Comparison of ENCODE assay signal across 16 cellular contexts in the genomic region with DNA sequence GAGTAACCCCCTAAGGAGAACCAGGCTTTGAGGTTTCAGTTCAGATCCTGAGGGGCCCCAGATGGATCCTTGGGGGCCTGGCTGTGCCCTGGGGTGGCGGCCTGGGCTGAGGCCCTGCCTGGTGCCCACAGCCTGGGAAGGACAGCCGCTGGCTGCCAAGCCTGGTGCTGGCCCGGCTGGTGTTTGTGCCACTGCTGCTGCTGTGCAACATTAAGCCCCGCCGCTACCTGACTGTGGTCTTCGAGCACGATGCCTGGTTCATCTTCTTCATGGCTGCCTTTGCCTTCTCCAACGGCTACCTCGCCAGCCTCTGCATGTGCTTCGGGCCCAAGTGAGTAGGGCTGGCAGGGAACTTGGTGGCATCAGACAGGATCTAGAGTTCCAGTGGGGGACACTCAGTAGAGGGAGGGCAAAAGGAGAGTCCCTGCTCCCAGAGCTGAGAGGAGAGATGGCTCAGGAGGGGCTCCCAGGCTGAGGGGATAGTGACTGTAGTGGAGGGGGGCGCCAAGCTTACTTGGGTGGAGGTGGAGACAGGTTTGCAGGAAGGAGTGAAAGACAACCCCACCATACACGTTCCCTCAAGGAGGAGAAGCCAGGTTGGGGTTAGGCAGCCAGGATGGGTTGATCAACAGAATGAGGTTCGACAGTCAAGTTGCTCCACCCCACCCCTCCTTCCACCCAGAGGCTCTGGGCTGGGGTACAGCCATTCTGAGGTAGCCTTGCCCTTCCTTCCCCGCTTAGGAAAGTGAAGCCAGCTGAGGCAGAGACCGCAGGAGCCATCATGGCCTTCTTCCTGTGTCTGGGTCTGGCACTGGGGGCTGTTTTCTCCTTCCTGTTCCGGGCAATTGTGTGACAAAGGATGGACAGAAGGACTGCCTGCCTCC. TPM values are rescaled to one million over a fixed set of nuclear protein-coding genes. Genes with fewer than 3 reads are reported as not detected.
A peak's percentile ranks its signal among the peaks of the same experiment; 100 is the strongest.
DNase-seq lines count a peak whose midpoint lies in the region; ATAC-seq and TF ChIP-seq lines count a peak whose summit lies in the region.
"Had no signal": no experiment of that assay in that cellular context is flagged by ENCODE, and none has a peak within 500 bp of the region (broad histone marks: within the 10 kb centered on the region; RNA-seq: fewer than 3 reads in every experiment).

No MANE protein-coding gene starts in this region.

- H3K4me3 Mint-ChIP-seq in activated CD4-positive, alpha-beta memory T cell treated with anti-CD3 and anti-CD28 coated beads, Interleukin-2, amount 10 ng/mL, durations not matched to agents 7 days and 5 days = no peak overlapping the region
- H3K4me3 Mint-ChIP-seq in activated CD4-positive, alpha-beta memory T cell treated with anti-CD3 and anti-CD28 coated beads for 36 hours = no peak overlapping the region
- H3K4me3 Mint-ChIP-seq in activated naive CD8-positive, alpha-beta T cell treated with anti-CD3 and anti-CD28 coated beads, Interleukin-2, amount 10 ng/mL, durations not matched to agents 7 days and 5 days = no peak overlapping the region
- H3K4me3 Mint-ChIP-seq: T-cell had no signal

- DNase-seq in activated CD4-positive, alpha-beta memory T cell treated with anti-CD3 and anti-CD28 coated beads, Interleukin-2, amount 10 ng/mL, durations not matched to agents 7 days and 5 days = no peak
- DNase-seq in activated CD4-positive, alpha-beta memory T cell treated with anti-CD3 and anti-CD28 coated beads for 36 hours = no peak
- DNase-seq in activated naive CD8-positive, alpha-beta T cell treated with anti-CD3 and anti-CD28 coated beads, Interleukin-2, amount 10 ng/mL, durations not matched to agents 7 days and 5 days = no peak
- DNase-seq in lower lobe of right lung (peak; percentile 38), NCI-H2107 (lab: John Stamatoyannopoulos, UW) (no peak), GM20000 (ENCODE audit: low spot score) (no peak)
- no peak for DNase-seq in stimulated activated CD4-positive, alpha-beta T cell treated with anti-CD3 and anti-CD28 coated beads, Interleukin-4, amount 100 ng/mL, for 24 hours
- DNase-seq: activated T-cell treated with anti-CD3 and anti-CD28 coated beads for 4 hours; cerebellar nuclear complex; NCI-H146; NK-92 treated with Interleukin-12 subunit alpha and Interleukin-12 subunit beta, amount 100 ng/mL, for 24 hours; T-cell had no signal

- intact Hi-C loops in activated CD4-positive, alpha-beta memory T cell treated with anti-CD3 and anti-CD28 coated beads for 36 hours (cut with micrococcal nuclease) = no loop called here
- intact Hi-C loops in lower lobe of right lung (cut with DNase I) = loop anchor here (10.0 kb wide), 1 partner anchor 58 kb away; no protein-coding TSS in a partner anchor

- TF ChIP-seq CTCF in lower lobe of right lung (IDR thresholded peaks at IDR 0.05) = no peak
- no peak for TF ChIP-seq CTCF in GM20000 (IDR thresholded peaks at IDR 0.05; ENCODE audit: extremely low read depth, missing control alignments)

- H3K27ac Mint-ChIP-seq in activated CD4-positive, alpha-beta memory T cell treated with anti-CD3 and anti-CD28 coated beads, Interleukin-2, amount 10 ng/mL, durations not matched to agents 7 days and 5 days = peak overlapping the region; percentile 2
- no peak overlapping the region for H3K27ac Mint-ChIP-seq in activated CD4-positive, alpha-beta memory T cell treated with anti-CD3 and anti-CD28 coated beads for 36 hours
- H3K27ac Mint-ChIP-seq in activated naive CD8-positive, alpha-beta T cell treated with anti-CD3 and anti-CD28 coated beads, Interleukin-2, amount 10 ng/mL, durations not matched to agents 7 days and 5 days = peak overlapping the region; percentile 78

- CTCF ChIA-PET in activated CD4-positive, alpha-beta memory T cell treated with anti-CD3 and anti-CD28 coated beads, Interleukin-2, amount 10 ng/mL, durations not matched to agents 7 days and 5 days (lab: Charles Lee) = no interaction called here
- CTCF ChIA-PET in activated CD4-positive, alpha-beta memory T cell treated with anti-CD3 and anti-CD28 coated beads for 36 hours (lab: Charles Lee) = interaction anchor here (0.9 to 1.8 kb wide), 3 partner anchors 9 to 136 kb away, joined by 3 to 9 read pairs (median 4); no protein-coding TSS in a partner anchor

- H3K27ac ChIP-seq in lower lobe of right lung = peak overlapping the region; percentile 53
- peak overlapping the region; percentile 94 for H3K27ac ChIP-seq in subcutaneous abdominal adipose tissue (ENCODE audit: low read depth, low read length)

- H3K4me1 Mint-ChIP-seq in activated CD4-positive, alpha-beta memory T cell treated with anti-CD3 and anti-CD28 coated beads, Interleukin-2, amount 10 ng/mL, durations not matched to agents 7 days and 5 days = peaks cover 21% of the 10 kb centered on the region
- peaks cover 15% of the 10 kb centered on the region for H3K4me1 Mint-ChIP-seq in activated CD4-positive, alpha-beta memory T cell treated with anti-CD3 and anti-CD28 coated beads for 36 hours (ENCODE audit: low read depth)
- H3K4me1 Mint-ChIP-seq in activated naive CD8-positive, alpha-beta T cell treated with anti-CD3 and anti-CD28 coated beads, Interleukin-2, amount 10 ng/mL, durations not matched to agents 7 days and 5 days = peaks cover 13% of the 10 kb centered on the region

- POLR2A ChIA-PET in activated CD4-positive, alpha-beta memory T cell treated with anti-CD3 and anti-CD28 coated beads, Interleukin-2, amount 10 ng/mL, durations not matched to agents 7 days and 5 days (lab: Charles Lee) = interaction anchor here (3.6 to 5.6 kb wide), 2 partner anchors 7 to 13 kb away, joined by 23 to 48 read pairs; partner anchors contain the start of genes HSP90AB1 and SLC29A1
- POLR2A ChIA-PET in activated CD4-positive, alpha-beta memory T cell treated with anti-CD3 and anti-CD28 coated beads for 36 hours (lab: Charles Lee) = no interaction called here
- POLR2A ChIA-PET in activated naive CD8-positive, alpha-beta T cell treated with anti-CD3 and anti-CD28 coated beads, Interleukin-2, amount 10 ng/mL, durations not matched to agents 7 days and 5 days (lab: Charles Lee) = no interaction called here

- no peak for ATAC-seq in activated naive CD8-positive, alpha-beta T cell treated with anti-CD3 and anti-CD28 coated beads, Interleukin-2, amount 10 ng/mL, durations not matched to agents 7 days and 5 days (ENCODE audit: low read depth)
- no peak for ATAC-seq in lower lobe of right lung
- ATAC-seq: T-cell had no signal

- no peaks in the 10 kb centered on the region for H3K27me3 ChIP-seq in lower lobe of right lung (ENCODE audit: low read depth)
- no peaks in the 10 kb centered on the region for H3K27me3 ChIP-seq in subcutaneous abdominal adipose tissue (ENCODE audit: control insufficient read depth in 5 of 5, insufficient read depth in 4 of 5, low read length in 5 of 5)

- H3K9ac ChIP-seq in subcutaneous abdominal adipose tissue (ENCODE audit: low read length in 5 of 5) = peak overlapping the region; percentile 26 to 72 (median 53)

- H3K4me3 ChIP-seq in lower lobe of right lung (no peak overlapping the region), subcutaneous abdominal adipose tissue (ENCODE audit: low read depth in 1 of 5, low read length in 5 of 5) (no peak overlapping the region)

- H3K9me3 Mint-ChIP-seq in activated CD4-positive, alpha-beta memory T cell treated with anti-CD3 and anti-CD28 coated beads, Interleukin-2, amount 10 ng/mL, durations not matched to agents 7 days and 5 days = no peaks in the 10 kb centered on the region
- H3K9me3 Mint-ChIP-seq in activated CD4-positive, alpha-beta memory T cell treated with anti-CD3 and anti-CD28 coated beads for 36 hours = no peaks in the 10 kb centered on the region
- no peaks in the 10 kb centered on the region for H3K9me3 Mint-ChIP-seq in activated naive CD8-positive, alpha-beta T cell treated with anti-CD3 and anti-CD28 coated beads, Interleukin-2, amount 10 ng/mL, durations not matched to agents 7 days and 5 days
- H3K9me3 Mint-ChIP-seq: T-cell had no signal

- no peaks in the 10 kb centered on the region for H3K27me3 Mint-ChIP-seq in activated CD4-positive, alpha-beta memory T cell treated with anti-CD3 and anti-CD28 coated beads, Interleukin-2, amount 10 ng/mL, durations not matched to agents 7 days and 5 days
- H3K27me3 Mint-ChIP-seq in activated CD4-positive, alpha-beta memory T cell treated with anti-CD3 and anti-CD28 coated beads for 36 hours = no peaks in the 10 kb centered on the region
- no peaks in the 10 kb centered on the region for H3K27me3 Mint-ChIP-seq in activated naive CD8-positive, alpha-beta T cell treated with anti-CD3 and anti-CD28 coated beads, Interleukin-2, amount 10 ng/mL, durations not matched to agents 7 days and 5 days
- H3K27me3 Mint-ChIP-seq: progenitor cell of endocrine pancreas, T-cell had no signal

- H3K36me3 Mint-ChIP-seq in activated CD4-positive, alpha-beta memory T cell treated with anti-CD3 and anti-CD28 coated beads, Interleukin-2, amount 10 ng/mL, durations not matched to agents 7 days and 5 days (ENCODE audit: low read depth) = peaks cover 8% of the 10 kb centered on the region
- H3K36me3 Mint-ChIP-seq in activated CD4-positive, alpha-beta memory T cell treated with anti-CD3 and anti-CD28 coated beads for 36 hours = peaks cover 44% of the 10 kb centered on the region
- peaks cover 5% of the 10 kb centered on the region for H3K36me3 Mint-ChIP-seq in activated naive CD8-positive, alpha-beta T cell treated with anti-CD3 and anti-CD28 coated beads, Interleukin-2, amount 10 ng/mL, durations not matched to agents 7 days and 5 days
- H3K36me3 Mint-ChIP-seq: T-cell had no signal

- no peaks in the 10 kb centered on the region for H3K9me3 ChIP-seq in lower lobe of right lung
- no peaks in the 10 kb centered on the region for H3K9me3 ChIP-seq in subcutaneous abdominal adipose tissue (ENCODE audit: control insufficient read depth in 5 of 5, low read length in 5 of 5)

- H3K4me1 ChIP-seq in lower lobe of right lung (peaks cover 38% of the 10 kb centered on the region), subcutaneous abdominal adipose tissue (ENCODE audit: control insufficient read depth in 5 of 5, insufficient read depth in 5 of 5, low read length in 5 of 5) (peaks cover 22 to 93% (median 85%) of the 10 kb centered on the region in 5 donors)

- H3K36me3 ChIP-seq in lower lobe of right lung = peaks cover 39% of the 10 kb centered on the region
- peaks cover 0 to 62% (median 52%) of the 10 kb centered on the region in 5 donors for H3K36me3 ChIP-seq in subcutaneous abdominal adipose tissue (ENCODE audit: control insufficient read depth in 5 of 5, insufficient read depth in 5 of 5, low read length in 5 of 5)

RNA-seq across cellular contexts. Expression of gene SLC29A1, which starts 9.5 kb away (rescaled TPM):
- total RNA-seq in activated CD4-positive, alpha-beta memory T cell treated with anti-CD3 and anti-CD28 coated beads, Interleukin-2, amount 10 ng/mL, durations not matched to agents 7 days and 5 days = 10 to 100 TPM; 24.8 to 25.4 TPM
- total RNA-seq in activated CD4-positive, alpha-beta memory T cell treated with anti-CD3 and anti-CD28 coated beads for 36 hours = 10 to 100 TPM; 47.6 to 50.0 TPM
- 10 to 100 TPM; 22.5 to 24.0 TPM for total RNA-seq in activated naive CD8-positive, alpha-beta T cell treated with anti-CD3 and anti-CD28 coated beads, Interleukin-2, amount 10 ng/mL, durations not matched to agents 7 days and 5 days
- 36.2 TPM for total RNA-seq in lower lobe of right lung

RNA-seq across cellular contexts. Expression of gene HSP90AB1, which starts 14.0 kb away (rescaled TPM):
- 100 to 1,000 TPM; 478 to 479 TPM for total RNA-seq in activated CD4-positive, alpha-beta memory T cell treated with anti-CD3 and anti-CD28 coated beads, Interleukin-2, amount 10 ng/mL, durations not matched to agents 7 days and 5 days
- 1,000 to 10,000 TPM; 1,671 to 1,695 TPM for total RNA-seq in activated CD4-positive, alpha-beta memory T cell treated with anti-CD3 and anti-CD28 coated beads for 36 hours
- 100 to 1,000 TPM; 453 to 466 TPM for total RNA-seq in activated naive CD8-positive, alpha-beta T cell treated with anti-CD3 and anti-CD28 coated beads, Interleukin-2, amount 10 ng/mL, durations not matched to agents 7 days and 5 days
- 680 TPM for total RNA-seq in lower lobe of right lung

RNA-seq across cellular contexts. Expression of gene MYMX, which starts 16.2 kb away (rescaled TPM):
- not detected for total RNA-seq in activated CD4-positive, alpha-beta memory T cell treated with anti-CD3 and anti-CD28 coated beads, Interleukin-2, amount 10 ng/mL, durations not matched to agents 7 days and 5 days
- total RNA-seq in activated CD4-positive, alpha-beta memory T cell treated with anti-CD3 and anti-CD28 coated beads for 36 hours = not detected
- total RNA-seq in activated naive CD8-positive, alpha-beta T cell treated with anti-CD3 and anti-CD28 coated beads, Interleukin-2, amount 10 ng/mL, durations not matched to agents 7 days and 5 days = not detected
- not detected for total RNA-seq in lower lobe of right lung
- total RNA-seq: Daoy, fibroblast of villous mesenchyme, progenitor cell of endocrine pancreas, T-cell had no signal

RNA-seq across cellular contexts. Expression of gene SLC35B2, which starts 24.4 kb away (rescaled TPM):
- total RNA-seq in activated CD4-positive, alpha-beta memory T cell treated with anti-CD3 and anti-CD28 coated beads, Interleukin-2, amount 10 ng/mL, durations not matched to agents 7 days and 5 days = 10 to 100 TPM; 35.8 to 37.2 TPM
- 10 to 100 TPM; 16.5 to 16.8 TPM for total RNA-seq in activated CD4-positive, alpha-beta memory T cell treated with anti-CD3 and anti-CD28 coated beads for 36 hours
- total RNA-seq in activated naive CD8-positive, alpha-beta T cell treated with anti-CD3 and anti-CD28 coated beads, Interleukin-2, amount 10 ng/mL, durations not matched to agents 7 days and 5 days = 10 to 100 TPM; 28.4 TPM
- total RNA-seq in lower lobe of right lung = 23.8 TPM

RNA-seq across cellular contexts. Expression of gene NFKBIE, which starts 32.4 kb away (rescaled TPM):
- 10 to 100 TPM; 20.8 to 21.7 TPM for total RNA-seq in activated CD4-positive, alpha-beta memory T cell treated with anti-CD3 and anti-CD28 coated beads, Interleukin-2, amount 10 ng/mL, durations not matched to agents 7 days and 5 days
- total RNA-seq in activated CD4-positive, alpha-beta memory T cell treated with anti-CD3 and anti-CD28 coated beads for 36 hours = 10 to 100 TPM; 24.7 to 25.1 TPM
- 10 to 100 TPM; 14.0 to 14.3 TPM for total RNA-seq in activated naive CD8-positive, alpha-beta T cell treated with anti-CD3 and anti-CD28 coated beads, Interleukin-2, amount 10 ng/mL, durations not matched to agents 7 days and 5 days
- total RNA-seq in lower lobe of right lung = 10.4 TPM
